ENCODE assay signal across 8 cellular contexts in the genomic region with DNA sequence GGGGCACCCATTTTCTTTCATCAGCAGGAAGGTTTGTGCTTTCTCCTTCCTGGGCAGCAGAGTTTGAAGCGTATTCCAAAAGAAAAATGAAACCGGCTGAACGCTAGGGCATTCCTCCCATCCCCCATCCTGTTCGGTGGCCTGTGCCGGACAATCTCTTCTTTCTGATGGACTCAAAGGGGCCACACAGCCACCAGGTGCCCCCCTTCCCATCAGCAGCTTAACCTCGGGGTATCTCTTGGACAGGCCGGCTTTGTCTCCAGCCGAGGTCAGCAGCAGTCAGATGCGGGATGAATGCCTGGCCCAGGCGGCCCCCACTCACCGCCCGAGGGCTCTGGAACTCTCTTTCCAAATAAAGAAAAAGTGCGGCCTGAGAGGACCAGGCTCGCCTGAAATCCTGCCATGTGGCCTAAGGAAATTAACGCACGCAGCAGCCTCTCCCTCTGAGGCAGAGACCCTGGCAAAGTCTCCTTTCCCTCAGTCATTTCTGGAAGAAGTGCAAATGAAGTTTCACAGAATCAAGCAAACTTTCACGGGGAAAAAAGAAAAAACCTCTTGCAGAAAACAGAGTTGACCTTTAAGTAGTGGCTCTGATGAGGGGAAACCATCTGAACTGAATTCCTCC.
DNase-seq lines count a peak whose midpoint lies in the region; ATAC-seq and TF ChIP-seq lines count a peak whose summit lies in the region.

No MANE protein-coding gene starts in this region.

- in situ Hi-C loops in GM13977 (cut with MboI; ENCODE audit: low pct_unique_long_range_greater_than_20kb, low sequenced_read_pairs, unreplicated experiment) = no loop called here

- peaks cover 0 to 3% (median 0%) of the 10 kb centered on the region in 5 experiments for H3K9me3 Mint-ChIP-seq in brain

- ATAC-seq in left lung = peak; percentile 20
- ATAC-seq in GM18520 (IDR thresholded peaks at IDR 0.05; ENCODE audit: unreplicated experiment) = no peak
- ATAC-seq in GM19467 (IDR thresholded peaks at IDR 0.05; ENCODE audit: unreplicated experiment) = no peak

- peaks cover 26% of the 10 kb centered on the region for H3K4me1 ChIP-seq in BE2C
- H3K4me1 ChIP-seq in left lung = peaks cover 51 to 83% of the 10 kb centered on the region in 2 donors
- peaks cover 26 to 80% (median 71%) of the 10 kb centered on the region in 5 donors for H3K4me1 ChIP-seq in subcutaneous abdominal adipose tissue (ENCODE audit: control insufficient read depth in 5 of 5, insufficient read depth in 5 of 5, low read length in 5 of 5)

- no peak for TF ChIP-seq CTCF in BE2C (IDR thresholded peaks at IDR 0.05; ENCODE audit: low read depth, low read length)
- TF ChIP-seq CTCF in brain (conservative IDR thresholded peaks at IDR 0.05) = no peak
- no peak for TF ChIP-seq CTCF in left lung (IDR thresholded peaks at IDR 0.05)
- TF ChIP-seq CTCF in GM13977 (IDR thresholded peaks at IDR 0.05; ENCODE audit: extremely low read depth, insufficient read depth, missing control alignments) = no peak

- H3K36me3 ChIP-seq in BE2C (no peaks in the 10 kb centered on the region), KOPT-K1 (ENCODE audit: insufficient read depth, low read length) (peaks cover 14% of the 10 kb centered on the region), left lung (no peaks in the 10 kb centered on the region), subcutaneous abdominal adipose tissue (ENCODE audit: control insufficient read depth in 5 of 5, insufficient read depth in 5 of 5, low read length in 5 of 5) (peaks cover 0 to 3% (median 0%) of the 10 kb centered on the region in 5 donors)

- H3K9ac ChIP-seq in subcutaneous abdominal adipose tissue (ENCODE audit: low read length in 5 of 5) = peak overlapping the region; percentile 55 to 93 (median 82)

- peaks cover 66% of the 10 kb centered on the region for H3K4me1 Mint-ChIP-seq in brain

- peak overlapping the region; percentile 90 to 99 (median 99) for H3K27ac Mint-ChIP-seq in brain

- no peaks in the 10 kb centered on the region for H3K9me3 ChIP-seq in BE2C
- no peaks in the 10 kb centered on the region for H3K9me3 ChIP-seq in KOPT-K1 (ENCODE audit: insufficient read depth, low read length, poor library complexity, severe bottlenecking)
- H3K9me3 ChIP-seq in left lung = no peaks in the 10 kb centered on the region
- no peaks in the 10 kb centered on the region for H3K9me3 ChIP-seq in subcutaneous abdominal adipose tissue (ENCODE audit: control insufficient read depth in 5 of 5, low read length in 5 of 5)

- DNase-seq in BE2C (peak; percentile 60), left lung (peak in 1 of 2 donors; percentile 79), GM13977 (ENCODE audit: low spot score) (no peak)

- H3K27me3 Mint-ChIP-seq in brain = no peaks in the 10 kb centered on the region

- H3K4me3 ChIP-seq in BE2C (ENCODE audit: low read depth, low read length) (peak overlapping the region; percentile 46), left lung (peak overlapping the region; percentile 2 to 35), subcutaneous abdominal adipose tissue (ENCODE audit: low read depth in 1 of 5, low read length in 5 of 5) (peak overlapping the region; percentile 47 to 65 (median 52))

- intact Hi-C loops in left lung (cut with DNase I) = loop anchor here in 1 of 2 donors (10.0 kb wide), 1 partner anchor 60 kb away; no protein-coding TSS in a partner anchor

- H3K27me3 ChIP-seq in BE2C = no peaks in the 10 kb centered on the region
- H3K27me3 ChIP-seq in left lung = no peaks in the 10 kb centered on the region
- no peaks in the 10 kb centered on the region for H3K27me3 ChIP-seq in subcutaneous abdominal adipose tissue (ENCODE audit: control insufficient read depth in 5 of 5, insufficient read depth in 4 of 5, low read length in 5 of 5)

- peak overlapping the region; percentile 69 to 81 (median 75) for H3K4me3 Mint-ChIP-seq in brain

- H3K27ac ChIP-seq in KOPT-K1 (ENCODE audit: low read depth, low read length, poor library complexity, severe bottlenecking) (peak overlapping the region; percentile 60), left lung (peak overlapping the region; percentile 91 to 98), subcutaneous abdominal adipose tissue (ENCODE audit: low read depth, low read length) (peak overlapping the region; percentile 99)

- peaks cover 5% of the 10 kb centered on the region for H3K36me3 Mint-ChIP-seq in brain
